In the genomic region with DNA sequence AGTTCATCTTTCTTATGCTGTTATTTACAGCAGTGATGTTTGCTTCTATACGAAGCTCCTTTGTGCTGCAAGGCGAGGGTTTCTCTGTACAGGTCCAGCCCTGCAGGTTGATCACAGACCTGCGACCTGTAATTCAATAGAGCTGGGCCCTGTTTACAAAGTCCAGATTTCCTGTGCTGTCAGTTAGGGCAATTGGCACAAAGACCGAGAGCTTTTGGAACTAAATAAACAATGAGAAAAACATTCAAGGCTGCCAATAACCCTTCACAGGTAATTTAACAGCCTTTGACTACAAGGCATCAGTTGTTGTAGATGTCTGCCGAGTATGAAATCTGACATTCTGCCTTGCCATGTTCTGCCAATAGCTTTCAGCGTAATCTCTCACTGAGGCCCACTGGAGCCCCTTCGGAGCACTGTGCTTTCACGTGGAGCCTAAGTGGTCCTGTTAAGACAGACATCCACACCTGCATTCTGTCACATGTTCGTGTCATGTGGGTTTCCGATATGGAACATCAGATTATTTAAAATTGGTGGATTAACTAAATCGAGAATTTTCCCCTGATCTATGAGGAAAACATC, we compare ENCODE assay signal across 26 cellular contexts.
DNase-seq lines count a peak whose midpoint lies in the region; ATAC-seq lines count a peak whose summit lies in the region.
"Had no signal": no experiment of that assay in that cellular context is flagged by ENCODE, and none has a peak within 500 bp of the region (broad histone marks: within the 10 kb centered on the region; RNA-seq: fewer than 3 reads in every experiment).

No MANE protein-coding gene starts in this region.

- CTCF ChIA-PET in CD8-positive, alpha-beta memory T cell (lab: Charles Lee), result no interaction called here

- no peaks in the 10 kb centered on the region for H3K4me1 ChIP-seq in CD8-positive, alpha-beta memory T cell (ENCODE audit: insufficient read depth, low read length)
- H3K4me1 ChIP-seq: esophagus muscularis mucosa, gastrocnemius medialis, Peyer's patch, spleen, upper lobe of right lung had no signal

- DNase-seq in DMS153 (lab: John Stamatoyannopoulos, UW) (peak; percentile 91), NCI-H2029 treated with DMSO at 0.1 percent for 48 hours (lab: John Stamatoyannopoulos, UW) (peak; percentile 40), NCI-H748 (lab: John Stamatoyannopoulos, UW; ENCODE audit: unreplicated experiment) (peak; percentile 97), left lobe of liver (ENCODE audit: low spot score) (peak; percentile 64), NK-92 (lab: John Stamatoyannopoulos, UW; ENCODE audit: unreplicated experiment) (no peak)
- DNase-seq in stimulated activated effector memory CD8-positive, alpha-beta T cell treated with anti-CD3 and anti-CD28 coated beads, Interleukin-12 subunit alpha, Interleukin-12 subunit beta, amount 100 ng/mL, for 72 hours (ENCODE audit: low spot score in 2 of 2), result no peak
- DNase-seq in CD8-positive, alpha-beta memory T cell, result no peak
- DNase-seq: activated naive CD4-positive, alpha-beta T cell treated with anti-CD3 and anti-CD28 coated beads for 36 hours; activated T-cell treated with anti-CD3 and anti-CD28 coated beads, Interleukin-2, amount 50 U/mL, for 48 hours; aorta; cerebellar nuclear complex; effector CD4-positive, alpha-beta T cell; gastrocnemius medialis; GF-D8; hypothalamus; MG63; NCI-H1930; NK-92 treated with Interleukin-12 subunit alpha and Interleukin-12 subunit beta, amount 100 ng/mL, for 24 hours; Peyer's patch; spleen; stimulated activated CD4-positive, alpha-beta T cell treated with anti-CD3 and anti-CD28 coated beads, Interleukin-4, amount 100 ng/mL, for 24 hours; T1000; upper lobe of right lung had no signal

- ATAC-seq in left lobe of liver, result peak; percentile 99
- ATAC-seq in activated CD4-positive, CD25-positive, alpha-beta regulatory T cell treated with anti-CD3 and anti-CD28 coated beads, Interleukin-2, amount 50 U/mL, for 24 hours, result no peak
- ATAC-seq in stimulated activated effector memory CD8-positive, alpha-beta T cell treated with anti-CD3 and anti-CD28 coated beads, Interleukin-12 subunit alpha, Interleukin-12 subunit beta, amount 100 ng/mL, for 72 hours, result no peak
- ATAC-seq: gastrocnemius medialis, upper lobe of right lung had no signal

- POLR2A ChIA-PET in CD8-positive, alpha-beta memory T cell (lab: Charles Lee), result no interaction called here

- no peak overlapping the region for H3K4me3 ChIP-seq in CD8-positive, alpha-beta memory T cell (ENCODE audit: low read length)
- H3K4me3 ChIP-seq: esophagus muscularis mucosa, gastrocnemius medialis, MG63, Peyer's patch, spleen, upper lobe of right lung had no signal

- H3K9me3 Mint-ChIP-seq in stimulated activated effector memory CD8-positive, alpha-beta T cell treated with anti-CD3 and anti-CD28 coated beads, Interleukin-12 subunit alpha, Interleukin-12 subunit beta, amount 100 ng/mL, for 72 hours, result no peaks in the 10 kb centered on the region
- H3K9me3 Mint-ChIP-seq in CD8-positive, alpha-beta memory T cell, result no peaks in the 10 kb centered on the region
- H3K9me3 Mint-ChIP-seq: activated naive CD4-positive, alpha-beta T cell treated with anti-CD3 and anti-CD28 coated beads for 36 hours; IgD-negative memory B cell had no signal

- no peaks in the 10 kb centered on the region for H3K9me3 ChIP-seq in CD8-positive, alpha-beta memory T cell (ENCODE audit: low read length)
- H3K9me3 ChIP-seq: esophagus muscularis mucosa, gastrocnemius medialis, MG63, Peyer's patch, spleen, upper lobe of right lung had no signal

- no peaks in the 10 kb centered on the region for H3K27me3 Mint-ChIP-seq in CD8-positive, alpha-beta memory T cell
- H3K27me3 Mint-ChIP-seq: IgD-negative memory B cell had no signal

- H3K27ac ChIP-seq in CD8-positive, alpha-beta memory T cell (ENCODE audit: low read depth, low read length), result no peak overlapping the region
- H3K27ac ChIP-seq: esophagus muscularis mucosa, gastrocnemius medialis, Peyer's patch, spleen, upper lobe of right lung had no signal

- no peak overlapping the region for H3K27ac Mint-ChIP-seq in stimulated activated effector memory CD8-positive, alpha-beta T cell treated with anti-CD3 and anti-CD28 coated beads, Interleukin-12 subunit alpha, Interleukin-12 subunit beta, amount 100 ng/mL, for 72 hours
- no peak overlapping the region for H3K27ac Mint-ChIP-seq in CD8-positive, alpha-beta memory T cell
- H3K27ac Mint-ChIP-seq: activated naive CD4-positive, alpha-beta T cell treated with anti-CD3 and anti-CD28 coated beads for 36 hours; IgD-negative memory B cell had no signal

- H3K4me1 Mint-ChIP-seq in stimulated activated effector memory CD8-positive, alpha-beta T cell treated with anti-CD3 and anti-CD28 coated beads, Interleukin-12 subunit alpha, Interleukin-12 subunit beta, amount 100 ng/mL, for 72 hours, result peaks cover 13% of the 10 kb centered on the region
- H3K4me1 Mint-ChIP-seq in CD8-positive, alpha-beta memory T cell, result peaks cover 10 to 16% (median 11%) of the 10 kb centered on the region in 3 donors

- H3K36me3 ChIP-seq in CD8-positive, alpha-beta memory T cell (ENCODE audit: insufficient read depth, low read length), result no peaks in the 10 kb centered on the region
- H3K36me3 ChIP-seq: gastrocnemius medialis, MG63, Peyer's patch, upper lobe of right lung had no signal

- no peaks in the 10 kb centered on the region for H3K36me3 Mint-ChIP-seq in stimulated activated effector memory CD8-positive, alpha-beta T cell treated with anti-CD3 and anti-CD28 coated beads, Interleukin-12 subunit alpha, Interleukin-12 subunit beta, amount 100 ng/mL, for 72 hours
- H3K36me3 Mint-ChIP-seq in CD8-positive, alpha-beta memory T cell, result peaks cover 5 to 12% (median 10%) of the 10 kb centered on the region in 3 donors

- H3K4me3 Mint-ChIP-seq in stimulated activated effector memory CD8-positive, alpha-beta T cell treated with anti-CD3 and anti-CD28 coated beads, Interleukin-12 subunit alpha, Interleukin-12 subunit beta, amount 100 ng/mL, for 72 hours, result no peak overlapping the region
- H3K4me3 Mint-ChIP-seq in CD8-positive, alpha-beta memory T cell, result no peak overlapping the region
- H3K4me3 Mint-ChIP-seq: activated naive CD4-positive, alpha-beta T cell treated with anti-CD3 and anti-CD28 coated beads for 36 hours; IgD-negative memory B cell had no signal

- no peaks in the 10 kb centered on the region for H3K27me3 ChIP-seq in CD8-positive, alpha-beta memory T cell (ENCODE audit: insufficient read depth, low read length, poor library complexity, severe bottlenecking)
- H3K27me3 ChIP-seq: esophagus muscularis mucosa, gastrocnemius medialis, MG63, Peyer's patch, spleen, upper lobe of right lung had no signal

Comparison
In these comparisons a context has a peak if more than half of its experiments do, and no peak if none do; other contexts are left out.
1. DNase-seq: peak in DMS153 (single experiment), NCI-H2029 treated with DMSO at 0.1 percent for 48 hours (single experiment), NCI-H748 (single experiment) and left lobe of liver (single experiment); none in stimulated activated effector memory CD8-positive, alpha-beta T cell treated with anti-CD3 and anti-CD28 coated beads, Interleukin-12 subunit alpha, Interleukin-12 subunit beta, amount 100 ng/mL, for 72 hours (0 of 2), NK-92 (single experiment) and CD8-positive, alpha-beta memory T cell (0 of 5).